Comparison of ENCODE assay signal across 8 cellular contexts in the genomic region with DNA sequence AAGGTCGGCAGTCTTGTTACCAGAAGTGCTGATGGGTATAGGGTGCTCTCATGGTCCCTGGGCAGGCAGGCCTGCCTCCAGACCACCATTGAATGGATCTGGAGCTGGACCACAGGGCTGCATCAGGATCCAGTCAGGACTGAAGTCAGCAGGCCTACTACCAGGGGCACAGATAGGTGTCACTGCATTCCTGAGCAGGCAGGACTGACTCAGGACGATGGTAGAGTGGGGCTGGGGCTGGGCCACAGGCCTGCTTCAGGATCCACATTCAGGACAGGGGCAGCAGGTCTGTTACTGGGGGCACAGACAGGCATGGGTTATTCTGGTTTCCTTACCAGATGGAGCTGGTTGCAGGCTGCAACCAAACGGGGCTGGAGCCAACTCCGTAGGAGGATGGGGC.
"Had no signal": no experiment of that assay in that cellular context is flagged by ENCODE, and none has a peak within 500 bp of the region (broad histone marks: within the 10 kb centered on the region; RNA-seq: fewer than 3 reads in every experiment).

No MANE protein-coding gene starts in this region.

- H3K9ac ChIP-seq: GM23248 had no signal

- DNase-seq: GM23248, GOT3, H7, HFFc6 had no signal

- ATAC-seq: HCT116 had no signal

- H3K4me3 Mint-ChIP-seq: HFFc6, IgD-negative memory B cell had no signal

- H3K36me3 ChIP-seq: HAP-1 had no signal

- H3K27ac ChIP-seq: GM23248, HL-60 had no signal

- H3K4me3 ChIP-seq: GM23248, HAP-1 had no signal

- H3K4me1 Mint-ChIP-seq: IgD-negative memory B cell had no signal

- H3K27ac Mint-ChIP-seq: HFFc6, IgD-negative memory B cell had no signal

- H2AFZ ChIP-seq: GM23248 had no signal

- H3K4me1 ChIP-seq: HAP-1 had no signal

- H3K36me3 Mint-ChIP-seq: IgD-negative memory B cell had no signal

- H3K9me3 Mint-ChIP-seq: HFFc6 had no signal
